Comparison of ENCODE assay signal across 28 cellular contexts in the genomic region with DNA sequence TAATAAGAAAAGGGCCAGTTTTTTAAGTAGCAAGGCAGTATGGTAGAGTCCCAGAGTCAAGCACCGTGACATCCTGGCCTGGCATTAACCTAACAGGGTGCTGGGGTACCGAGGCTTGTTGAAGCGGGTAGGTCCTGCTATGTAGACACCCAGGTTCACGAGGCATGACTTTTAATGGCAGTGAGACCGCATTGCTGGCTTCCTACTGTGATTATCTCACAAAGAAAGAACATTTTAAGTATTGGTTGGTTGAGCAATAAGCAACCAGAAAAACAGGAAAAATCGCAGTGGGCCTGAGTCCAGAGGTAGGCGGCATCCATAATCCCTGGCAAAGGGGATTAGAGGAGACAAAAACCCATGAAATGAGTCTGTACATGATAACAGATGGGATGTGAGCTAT.
A peak's percentile ranks its signal among the peaks of the same experiment; 100 is the strongest.
DNase-seq lines count a peak whose midpoint lies in the region; ATAC-seq and TF ChIP-seq lines count a peak whose summit lies in the region.
"Had no signal": no experiment of that assay in that cellular context is flagged by ENCODE, and none has a peak within 500 bp of the region (broad histone marks: within the 10 kb centered on the region; RNA-seq: fewer than 3 reads in every experiment).

No MANE protein-coding gene starts in this region.

- H3K4me2 ChIP-seq in osteoblast (ENCODE audit: insufficient read depth, low read length), result no peak overlapping the region

- H3K27ac ChIP-seq in esophagus squamous epithelium, result peak overlapping the region in 3 of 4 donors; percentile 11 to 56 (median 19)
- H3K27ac ChIP-seq in osteoblast (ENCODE audit: low read depth, low read length), result no peak overlapping the region
- H3K27ac ChIP-seq: coronary artery, parathyroid adenoma, testis had no signal

- H3K9me3 ChIP-seq in esophagus squamous epithelium (no peaks in the 10 kb centered on the region), osteoblast (ENCODE audit: low read depth, low read length) (no peaks in the 10 kb centered on the region)
- H3K9me3 ChIP-seq: testis had no signal

- H3K36me3 ChIP-seq in esophagus squamous epithelium (no peaks in the 10 kb centered on the region), osteoblast (ENCODE audit: insufficient read depth, low read length) (no peaks in the 10 kb centered on the region)

- ATAC-seq in GM18502 (IDR thresholded peaks at IDR 0.05; ENCODE audit: poor library complexity, unreplicated experiment), result peak; percentile 3
- no peak for ATAC-seq in GM21576 (IDR thresholded peaks at IDR 0.05; ENCODE audit: unreplicated experiment)
- ATAC-seq: effector memory CD8-positive, alpha-beta T cell; HCT116; right cardiac atrium; stimulated activated naive CD8-positive, alpha-beta T cell treated with anti-CD3 and anti-CD28 coated beads, Interleukin-15, Interleukin-2, amounts not matched to agents 100 U/mL and 50 U/mL, for 24 hours had no signal

- DNase-seq in NCI-H82 (lab: John Stamatoyannopoulos, UW), result peak; percentile 88
- DNase-seq in esophagus squamous epithelium (lab: John Stamatoyannopoulos, UW), result no peak
- no peak for DNase-seq in osteoblast (ENCODE audit: insufficient read length, low spot score, missing footprints)
- DNase-seq in GDM1 (lab: John Stamatoyannopoulos, UW), result no peak
- no peak for DNase-seq in H4 (ENCODE audit: low spot score)
- DNase-seq: activated CD4-positive, alpha-beta T cell treated with anti-CD3 and anti-CD28 coated beads, Interleukin-2, amount 50 U/mL, for 1 hour; activated CD4-positive, CD25-positive, alpha-beta regulatory T cell; activated effector memory CD4-positive, alpha-beta T cell treated with anti-CD3 and anti-CD28 coated beads, Interleukin-2, amount 50 U/mL, for 16 hours; activated T-cell treated with anti-CD3 and anti-CD28 coated beads, Interleukin-2, amount 50 U/mL, for 1 hour; aorta; caudate nucleus; CD4-positive, alpha-beta T cell; effector memory CD8-positive, alpha-beta T cell; Kasumi-1; MV-4-11; NCI-H1436; NCI-H446; nephron progenitor cell; right cardiac atrium; RPMI8226; stimulated activated CD4-positive, alpha-beta T cell treated with anti-CD3 and anti-CD28 coated beads, Interleukin-1b, Interleukin-23, amount 100 ng/mL, for 48 hours; stimulated activated naive CD8-positive, alpha-beta T cell treated with anti-CD3 and anti-CD28 coated beads, Interleukin-15, Interleukin-2, amounts not matched to agents 100 U/mL and 50 U/mL, for 24 hours; testis had no signal

- intact Hi-C loops in esophagus squamous epithelium (cut with DNase I), result no loop called here

- 41 to 54% methylated on average over 7 of the region's 7 CpGs for WGBS in esophagus squamous epithelium, 2 donors

- TF ChIP-seq CTCF in esophagus squamous epithelium (IDR thresholded peaks at IDR 0.05), result no peak
- TF ChIP-seq CTCF in osteoblast (IDR thresholded peaks at IDR 0.05; ENCODE audit: extremely low read depth, low read depth, low read length), result no peak

- H3K79me2 ChIP-seq in osteoblast (ENCODE audit: insufficient read depth, low read length), result no peaks in the 10 kb centered on the region
- H3K79me2 ChIP-seq: parathyroid adenoma had no signal

- H3K4me3 ChIP-seq in esophagus squamous epithelium (no peak overlapping the region), osteoblast (ENCODE audit: insufficient read depth, low read length) (no peak overlapping the region)
- H3K4me3 ChIP-seq: coronary artery, testis had no signal

- H3K27me3 ChIP-seq in esophagus squamous epithelium (no peaks in the 10 kb centered on the region), osteoblast (ENCODE audit: insufficient read depth, low read length) (no peaks in the 10 kb centered on the region)
- H3K27me3 ChIP-seq: testis had no signal

- peaks cover 0 to 27% (median 5%) of the 10 kb centered on the region in 3 donors for H3K4me1 ChIP-seq in esophagus squamous epithelium
- no peaks in the 10 kb centered on the region for H3K4me1 ChIP-seq in osteoblast (ENCODE audit: insufficient read depth, low read length)
- H3K4me1 ChIP-seq: parathyroid adenoma, testis had no signal

- no peak for TF ChIP-seq POLR2A in esophagus squamous epithelium (IDR thresholded peaks at IDR 0.05)

- H4K20me1 ChIP-seq in osteoblast (ENCODE audit: insufficient read depth, low read length), result no peaks in the 10 kb centered on the region

- H2AFZ ChIP-seq in osteoblast (ENCODE audit: low read length), result peak overlapping the region; percentile 8
- H2AFZ ChIP-seq: parathyroid adenoma had no signal
